ENCODE assay signal across 20 cellular contexts in the genomic region with DNA sequence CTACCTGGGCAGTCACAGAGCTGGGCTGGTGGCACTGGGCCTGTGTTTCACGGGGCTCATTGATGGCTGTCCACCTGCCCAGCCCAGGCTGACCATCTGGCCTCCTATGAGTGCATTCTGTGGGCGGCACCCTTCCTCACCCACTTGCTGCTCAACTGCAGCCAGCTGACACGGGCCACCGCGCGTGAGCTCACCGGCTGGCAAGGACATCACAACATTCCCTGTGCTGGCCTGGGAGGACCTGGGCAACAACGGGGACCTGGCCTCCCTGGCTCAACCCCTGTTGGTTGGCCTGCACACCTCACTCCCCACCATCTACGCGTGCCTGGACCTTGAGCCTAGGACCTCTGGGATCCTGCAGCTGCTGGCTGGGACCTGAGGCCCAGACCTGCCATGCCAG.
DNase-seq lines count a peak whose midpoint lies in the region; ATAC-seq and TF ChIP-seq lines count a peak whose summit lies in the region.
"Had no signal": no experiment of that assay in that cellular context is flagged by ENCODE, and none has a peak within 500 bp of the region (broad histone marks: within the 10 kb centered on the region; RNA-seq: fewer than 3 reads in every experiment).

No MANE protein-coding gene starts in this region.

- peak overlapping the region in 4 of 10 donors; percentile 1 to 44 (median 24) for H3K27ac ChIP-seq in heart right ventricle
- H3K27ac ChIP-seq in lower lobe of right lung: no peak overlapping the region
- H3K27ac ChIP-seq in upper lobe of right lung: no peak overlapping the region
- no peak overlapping the region for H3K27ac ChIP-seq in WERI-Rb-1
- H3K27ac ChIP-seq: C4-2B, GM23248 had no signal

- ATAC-seq in heart right ventricle (peak; percentile 20 to 87 (median 76)), lower lobe of right lung (peak; percentile 18 to 27), upper lobe of right lung (peak; percentile 36), HG02763 (IDR thresholded peaks at IDR 0.05; ENCODE audit: unreplicated experiment) (no peak)
- ATAC-seq: HCT116 had no signal

- intact Hi-C loops in heart right ventricle (cut with DNase I) (no loop called here), lower lobe of right lung (cut with DNase I) (no loop called here), upper lobe of right lung (cut with DNase I) (no loop called here)

- peaks cover 0 to 15% (median 0%) of the 10 kb centered on the region in 11 donors for H3K9me3 ChIP-seq in heart right ventricle
- H3K9me3 ChIP-seq in lower lobe of right lung: peaks cover 5% of the 10 kb centered on the region
- no peaks in the 10 kb centered on the region for H3K9me3 ChIP-seq in upper lobe of right lung
- H3K9me3 ChIP-seq in WERI-Rb-1 (ENCODE audit: severe bottlenecking): no peaks in the 10 kb centered on the region
- H3K9me3 ChIP-seq: SK-N-SH had no signal

- H3K36me3 ChIP-seq in heart right ventricle: no peaks in the 10 kb centered on the region
- H3K36me3 ChIP-seq in lower lobe of right lung: no peaks in the 10 kb centered on the region
- H3K36me3 ChIP-seq in upper lobe of right lung: no peaks in the 10 kb centered on the region
- no peaks in the 10 kb centered on the region for H3K36me3 ChIP-seq in WERI-Rb-1

- peak; percentile 15 to 69 for DNase-seq in cerebellar nuclear complex (lab: John Stamatoyannopoulos, UW)
- peak in 1 of 2 donors; percentile 34 for DNase-seq in heart right ventricle
- DNase-seq in lower lobe of right lung: no peak
- DNase-seq in upper lobe of right lung: no peak
- no peak for DNase-seq in activated naive CD4-positive, alpha-beta T cell treated with Interleukin-2 at 50 U/mL for 16 hours
- DNase-seq in AML-193 (lab: John Stamatoyannopoulos, UW): no peak
- no peak for DNase-seq in WERI-Rb-1
- DNase-seq: DMS 273 treated with DMSO at 0.1 percent for 48 hours; GDM1; GM23248; NCI-H1092 treated with DMSO at 0.1 percent for 48 hours; NCI-H1694; NCI-H2081 treated with DMSO at 0.1 percent for 48 hours; NCI-H748 treated with DMSO at 0.1 percent for 48 hours; NK-92 treated with Interleukin-12 subunit alpha and Interleukin-12 subunit beta, amount 100 ng/mL, for 24 hours; SHP77 treated with DMSO at 0.1 percent for 48 hours; SK-N-SH had no signal

- H3K4me1 ChIP-seq in heart right ventricle (peaks cover 3 to 51% (median 15%) of the 10 kb centered on the region in 9 donors), lower lobe of right lung (no peaks in the 10 kb centered on the region), upper lobe of right lung (no peaks in the 10 kb centered on the region)

- H3K27me3 ChIP-seq in heart right ventricle (no peaks in the 10 kb centered on the region), lower lobe of right lung (ENCODE audit: low read depth) (no peaks in the 10 kb centered on the region), upper lobe of right lung (no peaks in the 10 kb centered on the region), WERI-Rb-1 (ENCODE audit: insufficient read depth, low read depth, severe bottlenecking) (no peaks in the 10 kb centered on the region)

- TF ChIP-seq CTCF in heart right ventricle (IDR thresholded peaks at IDR 0.05): no peak
- TF ChIP-seq CTCF in lower lobe of right lung (IDR thresholded peaks at IDR 0.05): no peak
- no peak for TF ChIP-seq CTCF in upper lobe of right lung (IDR thresholded peaks at IDR 0.05)
- TF ChIP-seq CTCF in WERI-Rb-1 (IDR thresholded peaks at IDR 0.05; ENCODE audit: low read depth, low read length): no peak

- H3K4me3 ChIP-seq in heart right ventricle (no peak overlapping the region), lower lobe of right lung (no peak overlapping the region), upper lobe of right lung (no peak overlapping the region), WERI-Rb-1 (ENCODE audit: low read depth, low read length) (no peak overlapping the region)
- H3K4me3 ChIP-seq: GM23248 had no signal

- WGBS in heart right ventricle, 2 donors: 79 to 86% methylated on average over 10 of the region's 10 CpGs

Comparison
In these comparisons a context has a peak if more than half of its experiments do, and no peak if none do; other contexts are left out.
1. DNase-seq: peak in cerebellar nuclear complex (2 of 2); none in lower lobe of right lung (single experiment), upper lobe of right lung (single experiment), activated naive CD4-positive, alpha-beta T cell treated with Interleukin-2 at 50 U/mL for 16 hours (single experiment), AML-193 (0 of 2) and WERI-Rb-1 (single experiment).